In the genomic region with DNA sequence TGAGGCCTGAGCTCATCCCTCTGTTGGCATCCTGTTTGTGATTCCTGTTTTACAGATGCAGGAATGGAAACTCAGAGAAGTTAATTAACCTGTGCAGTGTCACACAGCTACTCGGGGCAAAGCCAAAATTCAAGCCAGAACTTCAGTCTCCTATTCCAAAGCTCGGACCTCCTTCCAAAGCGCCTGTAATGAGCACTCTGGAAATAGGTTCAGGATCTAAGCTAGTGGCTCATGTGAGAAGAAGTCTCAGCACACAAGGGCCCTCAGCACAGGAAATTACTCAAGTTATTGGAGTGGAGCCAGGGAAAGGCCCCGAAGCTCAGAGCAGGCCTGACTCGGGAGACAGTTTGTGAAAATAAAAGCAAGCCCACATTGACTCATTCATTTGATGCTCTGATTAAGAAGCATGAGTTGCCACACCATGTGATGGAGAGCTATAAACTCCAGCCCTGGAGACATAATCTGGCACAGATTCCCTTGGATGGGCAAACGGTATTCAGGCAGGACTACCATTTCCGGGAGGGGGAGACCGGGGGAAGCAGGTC, we compare ENCODE assay signal across 8 cellular contexts. TPM values are rescaled to one million over a fixed set of nuclear protein-coding genes. Genes with fewer than 3 reads are reported as not detected.
A peak's percentile ranks its signal among the peaks of the same experiment; 100 is the strongest.
DNase-seq lines count a peak whose midpoint lies in the region; ATAC-seq lines count a peak whose summit lies in the region.

No MANE protein-coding gene starts in this region.

- intact Hi-C loops in sciatic nerve (cut with DNase I): no loop called here

- DNase-seq in NCI-H82 (lab: John Stamatoyannopoulos, UW): peak; percentile 20
- no peak for DNase-seq in NCI-H82 treated with DMSO at 0.1 percent for 48 hours (lab: John Stamatoyannopoulos, UW; ENCODE audit: unreplicated experiment)
- DNase-seq in RPMI8226: peak; percentile 92
- DNase-seq in activated T-helper 9 cell treated with anti-CD3 and anti-CD28 coated beads, Interleukin-2, amount 50 U/mL, for 16 hours (ENCODE audit: low read depth): peak; percentile 54
- peak; percentile 58 for DNase-seq in globus pallidus (ENCODE audit: low spot score)
- DNase-seq in sciatic nerve (ENCODE audit: low spot score): peak; percentile 82
- no peak for DNase-seq in germinal center (ENCODE audit: low spot score)

- ATAC-seq in HG03280 (IDR thresholded peaks at IDR 0.05; ENCODE audit: unreplicated experiment): peak; percentile 49
- peak; percentile 95 for ATAC-seq in sciatic nerve

RNA-seq across cellular contexts. Expression of a gene that starts 50.6 kb away (rescaled TPM):
- total RNA-seq in sciatic nerve: 61.9 TPM

Comparison
In these comparisons a context has a peak if more than half of its experiments do, and no peak if none do; other contexts are left out.
1. DNase-seq: peak in NCI-H82 (single experiment), RPMI8226 (single experiment), activated T-helper 9 cell treated with anti-CD3 and anti-CD28 coated beads, Interleukin-2, amount 50 U/mL, for 16 hours (single experiment), globus pallidus (single experiment) and sciatic nerve (single experiment); none in NCI-H82 treated with DMSO at 0.1 percent for 48 hours (single experiment) and germinal center (single experiment).